11 cellular contexts compared by ENCODE assay signal in genomic region chr10:28263136-28263857, GRCh38. TPM values are rescaled to one million over a fixed set of nuclear protein-coding genes. Genes with fewer than 3 reads are reported as not detected.
DNase-seq lines count a peak whose midpoint lies in the region; ATAC-seq and TF ChIP-seq lines count a peak whose summit lies in the region.
"Had no signal": no experiment of that assay in that cellular context is flagged by ENCODE, and none has a peak within 500 bp of the region (broad histone marks: within the 10 kb centered on the region; RNA-seq: fewer than 3 reads in every experiment).

No MANE protein-coding gene starts in this region.

- no peak for TF ChIP-seq CTCF in colonic mucosa (IDR thresholded peaks at IDR 0.05)
- TF ChIP-seq CTCF in right lobe of liver (IDR thresholded peaks at IDR 0.05), result no peak
- no peak for TF ChIP-seq CTCF in tibial artery (IDR thresholded peaks at IDR 0.05)

- H3K4me1 ChIP-seq in colonic mucosa, result no peaks in the 10 kb centered on the region
- peaks cover 0 to 9% (median 0%) of the 10 kb centered on the region in 4 donors for H3K4me1 ChIP-seq in right lobe of liver
- peaks cover 0 to 63% (median 16%) of the 10 kb centered on the region in 4 donors for H3K4me1 ChIP-seq in tibial artery

- H3K27me3 ChIP-seq in colonic mucosa, result no peaks in the 10 kb centered on the region
- no peaks in the 10 kb centered on the region for H3K27me3 ChIP-seq in right lobe of liver
- no peaks in the 10 kb centered on the region for H3K27me3 ChIP-seq in tibial artery

- H3K4me3 ChIP-seq in colonic mucosa, result no peak overlapping the region
- H3K4me3 ChIP-seq in right lobe of liver, result no peak overlapping the region
- H3K4me3 ChIP-seq in tibial artery, result peak overlapping the region in 1 of 2 donors; percentile 35

- ATAC-seq in right lobe of liver, result peak; percentile 62 to 88 (median 74)
- ATAC-seq in HG03196 (IDR thresholded peaks at IDR 0.05; ENCODE audit: unreplicated experiment), result no peak
- ATAC-seq: naive thymus-derived CD4-positive, alpha-beta T cell; stimulated activated naive CD8-positive, alpha-beta T cell treated with anti-CD3 and anti-CD28 coated beads, Interleukin-15, Interleukin-2, amounts not matched to agents 100 U/mL and 50 U/mL, for 24 hours had no signal

- H3K36me3 ChIP-seq in colonic mucosa (no peaks in the 10 kb centered on the region), right lobe of liver (no peaks in the 10 kb centered on the region), tibial artery (no peaks in the 10 kb centered on the region)

- intact Hi-C loops in colonic mucosa (cut with DNase I) (no loop called here), right lobe of liver (cut with DNase I) (no loop called here), tibial artery (cut with DNase I; ENCODE audit: low total_unique reads) (no loop called here)

- H3K27ac ChIP-seq in colonic mucosa (peak overlapping the region; percentile 32), right lobe of liver (no peak overlapping the region), tibial artery (peak overlapping the region; percentile 26 to 42)

- no peaks in the 10 kb centered on the region for H3K9me3 ChIP-seq in colonic mucosa
- H3K9me3 ChIP-seq in right lobe of liver, result no peaks in the 10 kb centered on the region
- H3K9me3 ChIP-seq in tibial artery, result no peaks in the 10 kb centered on the region

- WGBS in right lobe of liver (ENCODE audit: insufficient coverage, low coverage, low lambda C conversion rate, missing lambda C conversion rate), result 63% methylated on average over 10 of the region's 10 CpGs

- TF ChIP-seq POLR2A in right lobe of liver (IDR thresholded peaks at IDR 0.05), result no peak

- no peak overlapping the region for H3K9ac ChIP-seq in colonic mucosa (ENCODE audit: low read depth in 2 of 2, low read length in 2 of 2)

- DNase-seq in NCI-H187 treated with DMSO at 0.1 percent for 48 hours (lab: John Stamatoyannopoulos, UW) (peak; percentile 29), colonic mucosa (peak; percentile 66), right lobe of liver (peak in 1 of 3 donors; percentile 29), tibial artery (no peak), GM03348 (ENCODE audit: low spot score) (no peak), CD1c-positive myeloid dendritic cell (ENCODE audit: extremely low spot score) (no peak)
- DNase-seq: activated T-cell treated with anti-CD3 and anti-CD28 coated beads, Interleukin-2, amount 50 U/mL, for 24 hours; naive thymus-derived CD4-positive, alpha-beta T cell; NCI-H69; stimulated activated naive CD8-positive, alpha-beta T cell treated with anti-CD3 and anti-CD28 coated beads, Interleukin-15, Interleukin-2, amounts not matched to agents 100 U/mL and 50 U/mL, for 24 hours had no signal

RNA-seq across cellular contexts. Expression of gene MPP7, which starts 39.6 kb away (rescaled TPM):
- total RNA-seq in colonic mucosa (10 to 100 TPM; 25.7 to 30.8 TPM), right lobe of liver (1 to 10 TPM; 1.9 to 4.2 (median 2.2) TPM)

Comparison
In these comparisons a context has a peak if more than half of its experiments do, and no peak if none do; other contexts are left out.
1. DNase-seq: peak in NCI-H187 treated with DMSO at 0.1 percent for 48 hours (single experiment) and colonic mucosa (single experiment); none in tibial artery (0 of 2), GM03348 (single experiment) and CD1c-positive myeloid dendritic cell (single experiment).
2. H3K27ac ChIP-seq: peak in colonic mucosa (single experiment) and tibial artery (2 of 2); none in right lobe of liver (0 of 3).
3. RNA of gene MPP7, which starts 39.6 kb away (total RNA-seq): 25.7 to 30.8 TPM in colonic mucosa; 1.9 to 4.2 TPM in right lobe of liver; every median in the first group is over 4 times any median in the second.